ENCODE assay signal across 13 cellular contexts in the genomic region with DNA sequence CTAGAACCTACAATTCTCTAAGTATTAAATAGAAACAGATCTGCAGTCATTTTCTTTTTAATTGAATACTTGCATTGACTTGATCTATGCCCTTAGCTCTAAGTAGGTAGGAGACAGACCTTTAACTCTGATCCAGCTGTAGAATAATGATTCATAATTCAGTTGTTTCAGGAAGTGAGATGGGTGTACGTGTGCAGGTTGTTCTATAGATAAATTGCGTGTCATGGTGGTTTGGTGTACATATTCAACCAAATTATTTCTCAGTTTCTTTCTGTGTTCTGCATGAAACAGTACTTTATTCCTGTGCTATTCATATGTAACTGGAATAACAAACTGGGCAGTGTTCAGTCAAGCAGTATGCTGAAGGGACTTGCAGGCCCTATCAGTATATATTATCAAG. TPM values are rescaled to one million over a fixed set of nuclear protein-coding genes. Genes with fewer than 3 reads are reported as not detected.
DNase-seq lines count a peak whose midpoint lies in the region; ATAC-seq and TF ChIP-seq lines count a peak whose summit lies in the region.
"Had no signal": no experiment of that assay in that cellular context is flagged by ENCODE, and none has a peak within 500 bp of the region (broad histone marks: within the 10 kb centered on the region; RNA-seq: fewer than 3 reads in every experiment).

No MANE protein-coding gene starts in this region.

- peak; percentile 45 for ATAC-seq in GM18873 (IDR thresholded peaks at IDR 0.05; ENCODE audit: low FRiP score, unreplicated experiment)
- ATAC-seq in GM21515 (IDR thresholded peaks at IDR 0.05; ENCODE audit: unreplicated experiment): peak; percentile 55
- ATAC-seq in HG03097 (IDR thresholded peaks at IDR 0.05; ENCODE audit: low FRiP score, unreplicated experiment): peak; percentile 53
- ATAC-seq: sciatic nerve had no signal

- peak overlapping the region; percentile 72 for H3K27ac Mint-ChIP-seq in activated naive CD8-positive, alpha-beta T cell
- H3K27ac Mint-ChIP-seq in type B pancreatic cell (no peak overlapping the region), MCF 10A (ENCODE audit: low read depth, unreplicated experiment) (no peak overlapping the region)

- H3K36me3 Mint-ChIP-seq in activated naive CD8-positive, alpha-beta T cell: peaks cover 19% of the 10 kb centered on the region
- H3K36me3 Mint-ChIP-seq in type B pancreatic cell (peaks cover 8% of the 10 kb centered on the region), MCF 10A (ENCODE audit: insufficient read depth, unreplicated experiment) (peaks cover 50% of the 10 kb centered on the region)

- CTCF ChIA-PET in MCF 10A (lab: Yijun Ruan, JAX): no interaction called here

- intact Hi-C loops in MCF 10A (cut with micrococcal nuclease): no loop called here

- BruUV-seq in MCF 10A (replicated peaks; lab: Mats Ljungman, UMichigan): no TSS peak

- TF ChIP-seq CTCF in type B pancreatic cell (conservative IDR thresholded peaks at IDR 0.05): no peak
- no peak for TF ChIP-seq CTCF in MCF 10A (IDR thresholded peaks at IDR 0.05; ENCODE audit: unreplicated experiment)

- DNase-seq in type B pancreatic cell (ENCODE audit: extremely low spot score, unreplicated experiment): no peak
- DNase-seq in MCF 10A (ENCODE audit: unreplicated experiment): no peak
- no peak for DNase-seq in OCI-M2 (lab: John Stamatoyannopoulos, UW; ENCODE audit: unreplicated experiment)
- no peak for DNase-seq in 8988T
- DNase-seq: activated CD4-positive, alpha-beta T cell treated with anti-CD3 and anti-CD28 coated beads for 4 hours; aorta; DMS153; NCI-H2227 treated with DMSO at 0.1 percent for 48 hours had no signal

- POLR2A ChIA-PET in MCF 10A (lab: Yijun Ruan, JAX): no interaction called here

- peak overlapping the region; percentile 14 for H3K4me3 Mint-ChIP-seq in activated naive CD8-positive, alpha-beta T cell
- H3K4me3 Mint-ChIP-seq in type B pancreatic cell (no peak overlapping the region), MCF 10A (ENCODE audit: unreplicated experiment) (no peak overlapping the region)

- peaks cover 46% of the 10 kb centered on the region for H3K4me1 Mint-ChIP-seq in activated naive CD8-positive, alpha-beta T cell (ENCODE audit: low read depth)
- H3K4me1 Mint-ChIP-seq in type B pancreatic cell (ENCODE audit: unreplicated experiment) (no peaks in the 10 kb centered on the region), MCF 10A (ENCODE audit: insufficient read depth, unreplicated experiment) (no peaks in the 10 kb centered on the region)

- H3K27me3 Mint-ChIP-seq in activated naive CD8-positive, alpha-beta T cell: no peaks in the 10 kb centered on the region
- H3K27me3 Mint-ChIP-seq in type B pancreatic cell (no peaks in the 10 kb centered on the region), MCF 10A (ENCODE audit: insufficient read depth, unreplicated experiment) (no peaks in the 10 kb centered on the region)

- peaks cover 1% of the 10 kb centered on the region for H3K9me3 Mint-ChIP-seq in activated naive CD8-positive, alpha-beta T cell (ENCODE audit: low read depth)
- H3K9me3 Mint-ChIP-seq in type B pancreatic cell: no peaks in the 10 kb centered on the region
- H3K9me3 Mint-ChIP-seq in MCF 10A (ENCODE audit: unreplicated experiment): no peaks in the 10 kb centered on the region

RNA-seq across cellular contexts. Expression of gene CD226, which starts 34.3 kb away (rescaled TPM):
- total RNA-seq in type B pancreatic cell (ENCODE audit: low replicate concordance): 0.59 and 0.92 TPM in 2 replicates
- total RNA-seq in MCF 10A (2022): 2.6 and 3.4 TPM in 2 replicates
